9 cellular contexts compared by ENCODE assay signal in the genomic region with DNA sequence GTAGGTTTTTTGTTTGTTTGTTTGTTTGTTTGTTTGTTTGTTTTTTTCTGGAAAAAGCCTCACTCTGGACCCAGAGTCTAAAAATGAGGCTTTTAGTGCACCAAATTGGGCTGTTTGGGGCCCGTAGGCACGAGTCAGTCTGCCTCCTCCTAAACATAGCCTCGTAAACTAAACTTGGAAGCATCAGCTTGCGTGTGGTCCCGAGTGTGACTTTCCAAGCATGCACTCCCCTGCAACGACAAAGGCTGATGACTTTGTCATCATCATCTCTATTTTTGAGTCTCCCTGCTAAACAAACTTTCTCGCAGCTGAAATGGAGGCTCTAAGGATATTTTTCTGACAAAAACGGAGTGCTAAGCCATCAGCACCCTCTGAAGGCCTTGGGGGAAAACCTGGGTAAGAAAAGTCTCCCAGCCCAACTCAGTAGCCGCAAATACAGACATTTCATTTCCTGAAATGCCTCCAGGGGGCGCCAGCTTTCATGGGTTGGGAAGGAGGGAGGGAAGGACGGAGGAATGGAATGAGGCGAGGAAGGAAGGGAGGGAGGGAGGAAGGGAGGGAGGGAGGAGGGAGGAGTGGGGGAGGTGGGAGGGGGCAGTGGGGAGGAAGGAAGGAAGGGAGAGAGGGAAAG.
DNase-seq lines count a peak whose midpoint lies in the region; ATAC-seq and TF ChIP-seq lines count a peak whose summit lies in the region.
"Had no signal": no experiment of that assay in that cellular context is flagged by ENCODE, and none has a peak within 500 bp of the region (broad histone marks: within the 10 kb centered on the region; RNA-seq: fewer than 3 reads in every experiment).

No MANE protein-coding gene starts in this region.

- H3K27ac ChIP-seq in epithelial cell of prostate: peak overlapping the region; percentile 95

- no peaks in the 10 kb centered on the region for H3K27me3 Mint-ChIP-seq in mesothelial cell of epicardium (ENCODE audit: low read depth)
- H3K27me3 Mint-ChIP-seq in type B pancreatic cell: peaks cover 7% of the 10 kb centered on the region

- H3K9me3 Mint-ChIP-seq in mesothelial cell of epicardium (no peaks in the 10 kb centered on the region), type B pancreatic cell (no peaks in the 10 kb centered on the region)

- H3K36me3 Mint-ChIP-seq in mesothelial cell of epicardium (no peaks in the 10 kb centered on the region), type B pancreatic cell (no peaks in the 10 kb centered on the region)
- H3K36me3 Mint-ChIP-seq: CD4-positive, CD25-positive, alpha-beta regulatory T cell had no signal

- peak; percentile 41 for TF ChIP-seq CTCF in mesothelial cell of epicardium (IDR thresholded peaks at IDR 0.05; ENCODE audit: unreplicated experiment)
- TF ChIP-seq CTCF in type B pancreatic cell (conservative IDR thresholded peaks at IDR 0.05): peak; percentile 74

- H3K27ac Mint-ChIP-seq in mesothelial cell of epicardium (peak overlapping the region; percentile 55), type B pancreatic cell (no peak overlapping the region)
- H3K27ac Mint-ChIP-seq: CD4-positive, CD25-positive, alpha-beta regulatory T cell had no signal

- DNase-seq in DMS79 treated with DMSO at 0.1 percent for 48 hours (lab: John Stamatoyannopoulos, UW) (peak; percentile 27), DMS79 (lab: John Stamatoyannopoulos, UW) (no peak), LHCN-M2 (ENCODE audit: low read depth) (peak; percentile 94), SK-MEL-5 (ENCODE audit: low read depth, low spot score) (peak; percentile 76), epithelial cell of prostate (ENCODE audit: low read depth, low spot score) (no peak), mesothelial cell of epicardium (ENCODE audit: low spot score in 2 of 2, unreplicated experiment in 2 of 2) (peak; percentile 71 to 87), type B pancreatic cell (ENCODE audit: extremely low spot score, unreplicated experiment) (no peak)

- in situ Hi-C loops in SK-MEL-5 (cut with HindIII; ENCODE audit: low pct_unique_long_range_greater_than_20kb, low sequenced_read_pairs): no loop called here

- H3K4me3 Mint-ChIP-seq in mesothelial cell of epicardium (no peak overlapping the region), type B pancreatic cell (no peak overlapping the region)
- H3K4me3 Mint-ChIP-seq: CD4-positive, CD25-positive, alpha-beta regulatory T cell had no signal

- H3K4me1 Mint-ChIP-seq in mesothelial cell of epicardium: peaks cover 38% of the 10 kb centered on the region
- peaks cover 29% of the 10 kb centered on the region for H3K4me1 Mint-ChIP-seq in type B pancreatic cell (ENCODE audit: unreplicated experiment)
- H3K4me1 Mint-ChIP-seq: CD4-positive, CD25-positive, alpha-beta regulatory T cell had no signal

- no peak for ATAC-seq in HG02870 (IDR thresholded peaks at IDR 0.05; ENCODE audit: unreplicated experiment)

Comparison
In these comparisons a context has a peak if more than half of its experiments do, and no peak if none do; other contexts are left out.
1. DNase-seq: peak in DMS79 treated with DMSO at 0.1 percent for 48 hours (single experiment), LHCN-M2 (single experiment), SK-MEL-5 (single experiment) and mesothelial cell of epicardium (2 of 2); none in DMS79 (single experiment), epithelial cell of prostate (single experiment) and type B pancreatic cell (single experiment).